In genomic region chr9:132669636-132670358, GRCh38 we compare ENCODE assay signal across 8 cellular contexts. TPM values are rescaled to one million over a fixed set of nuclear protein-coding genes. Genes with fewer than 3 reads are reported as not detected.
DNase-seq lines count a peak whose midpoint lies in the region; ATAC-seq and TF ChIP-seq lines count a peak whose summit lies in the region.

TSS of gene DDX31 (minus strand) at chr9:132669983. CDS start at chr9:132669934, 49 bp downstream.

- H3K27me3 ChIP-seq in upper lobe of left lung, result no peaks in the 10 kb centered on the region

- POLR2A ChIA-PET in HEK293T (lab: Yijun Ruan, JAX), result interaction anchor here (0.6 to 1.9 kb wide), 7 partner anchors 10 to 1017 kb away, joined by 3 to 10 read pairs (median 5); no protein-coding TSS in a partner anchor

- 0% methylated on average over 28 to 65 of the region's 75 CpGs for WGBS in upper lobe of left lung, 2 donors

- H3K36me3 Mint-ChIP-seq in T-helper 1 cell treated with Interleukin-12 subunit alpha and Interleukin-12 subunit beta and Interleukin-4 antibody, amounts not matched to agents 30 μg/mL and 1 μg/mL, for 36 hours (ENCODE audit: low read depth), result peaks cover 6% of the 10 kb centered on the region
- peaks cover 6% of the 10 kb centered on the region for H3K36me3 Mint-ChIP-seq in progenitor cell of endocrine pancreas (ENCODE audit: insufficient read depth)

- H3K36me3 ChIP-seq in upper lobe of left lung, result no peaks in the 10 kb centered on the region

- no peak for TF ChIP-seq EP300 in upper lobe of left lung (IDR thresholded peaks at IDR 0.05)

- H3K9me3 Mint-ChIP-seq in T-helper 1 cell treated with Interleukin-12 subunit alpha and Interleukin-12 subunit beta and Interleukin-4 antibody, amounts not matched to agents 30 μg/mL and 1 μg/mL, for 36 hours, result no peaks in the 10 kb centered on the region
- H3K9me3 Mint-ChIP-seq in progenitor cell of endocrine pancreas (ENCODE audit: low read depth), result no peaks in the 10 kb centered on the region

- ATAC-seq in left cardiac atrium (peak; percentile 98 to 99), upper lobe of left lung (ENCODE audit: low FRiP score in 2 of 2) (peak; percentile 96 to 98)

- H3K4me1 ChIP-seq in upper lobe of left lung, result peaks cover 21 to 43% (median 36%) of the 10 kb centered on the region in 4 donors

- H3K4me1 Mint-ChIP-seq in T-helper 1 cell treated with Interleukin-12 subunit alpha and Interleukin-12 subunit beta and Interleukin-4 antibody, amounts not matched to agents 30 μg/mL and 1 μg/mL, for 36 hours (ENCODE audit: low read depth), result peaks cover 33% of the 10 kb centered on the region
- peaks cover 21% of the 10 kb centered on the region for H3K4me1 Mint-ChIP-seq in progenitor cell of endocrine pancreas (ENCODE audit: low read depth)

- H3K27ac ChIP-seq in upper lobe of left lung, result peak within 1 kb of the TSS; percentile 96 to 99 (median 98)

- peak within 1 kb of the TSS; percentile 85 for H3K27ac Mint-ChIP-seq in T-helper 1 cell treated with Interleukin-12 subunit alpha and Interleukin-12 subunit beta and Interleukin-4 antibody, amounts not matched to agents 30 μg/mL and 1 μg/mL, for 36 hours
- peak within 1 kb of the TSS; percentile 98 for H3K27ac Mint-ChIP-seq in progenitor cell of endocrine pancreas

- DNase-seq in HEK293T (ENCODE audit: extremely low spot score) (peak; percentile 79), NAMALWA (ENCODE audit: low spot score) (peak; percentile 84), amniotic epithelial cell (ENCODE audit: low read depth) (peak; percentile 75), left cardiac atrium (peak; percentile 92), progenitor cell of endocrine pancreas (ENCODE audit: low spot score, unreplicated experiment) (peak; percentile 58), upper lobe of left lung (peak; percentile 83 to 97)

- H3K9me3 ChIP-seq in upper lobe of left lung, result no peaks in the 10 kb centered on the region

- CTCF ChIA-PET in HEK293T (lab: Yijun Ruan, JAX), result no interaction called here

- peak in 3 of 4 donors; percentile 71 to 77 (median 74) for TF ChIP-seq POLR2A in upper lobe of left lung (IDR thresholded peaks at IDR 0.05)

- intact Hi-C loops in left cardiac atrium (cut with DNase I), result loop anchor here in 1 of 2 donors (5.0 to 10.0 kb wide), 2 partner anchors 128 to 235 kb away; no protein-coding TSS in a partner anchor

- peak within 1 kb of the TSS; percentile 91 for H3K4me3 Mint-ChIP-seq in T-helper 1 cell treated with Interleukin-12 subunit alpha and Interleukin-12 subunit beta and Interleukin-4 antibody, amounts not matched to agents 30 μg/mL and 1 μg/mL, for 36 hours
- peak within 1 kb of the TSS; percentile 92 for H3K4me3 Mint-ChIP-seq in progenitor cell of endocrine pancreas (ENCODE audit: low read depth)

- H3K27me3 Mint-ChIP-seq in T-helper 1 cell treated with Interleukin-12 subunit alpha and Interleukin-12 subunit beta and Interleukin-4 antibody, amounts not matched to agents 30 μg/mL and 1 μg/mL, for 36 hours (ENCODE audit: low read depth), result no peaks in the 10 kb centered on the region
- H3K27me3 Mint-ChIP-seq in progenitor cell of endocrine pancreas, result no peaks in the 10 kb centered on the region

- TF ChIP-seq CTCF in progenitor cell of endocrine pancreas (IDR thresholded peaks at IDR 0.05; ENCODE audit: unreplicated experiment) (peak; percentile 21), upper lobe of left lung (IDR thresholded peaks at IDR 0.05) (peak in 2 of 6 experiments; percentile 31 to 35)

- H3K4me3 ChIP-seq in GM08714 (ENCODE audit: low read length) (peak within 1 kb of the TSS; percentile 94), upper lobe of left lung (peak within 1 kb of the TSS; percentile 87 to 100 (median 100))

TF ChIP-seq in HEK293T, 16 proteins besides CTCF, POLR2A, EP300 and RAD21:
- no peak for TF ChIP-seq BHLHE40 (IDR thresholded peaks at IDR 0.05; ENCODE audit: borderline replicate concordance)
- peak; percentile 92 for TF ChIP-seq TARDBP (IDR thresholded peaks at IDR 0.05)
- no peak for TF ChIP-seq FOXM1 (IDR thresholded peaks at IDR 0.05; ENCODE audit: borderline replicate concordance)
- TF ChIP-seq L3MBTL2 (conservative IDR thresholded peaks at IDR 0.05), result peak; percentile 99
- TF ChIP-seq LEF1 (IDR thresholded peaks at IDR 0.05; ENCODE audit: borderline replicate concordance), result no peak
- peak; percentile 82 for TF ChIP-seq ELF4 (IDR thresholded peaks at IDR 0.05)

RNA-seq across cellular contexts. Expression of gene DDX31, which starts in this region (rescaled TPM):
- 1 to 10 TPM; 5.2 to 7.9 TPM for total RNA-seq in left cardiac atrium
- total RNA-seq in progenitor cell of endocrine pancreas, result 16.7 and 19.1 TPM in 2 replicates
- total RNA-seq in upper lobe of left lung, result 10 to 100 TPM; 13.5 to 22.1 (median 18.8) TPM

Comparison
In these comparisons a context has a peak if more than half of its experiments do, and no peak if none do; other contexts are left out.
1. Peak in every context shown above with its lines: DNase-seq, ATAC-seq, H3K4me3 ChIP-seq and H3K27ac ChIP-seq.